In genomic region chr6:31928672-31928939, GRCh38 we compare ENCODE assay signal across 23 cellular contexts. TPM values are rescaled to one million over a fixed set of nuclear protein-coding genes. Genes with fewer than 3 reads are reported as not detected.
DNase-seq lines count a peak whose midpoint lies in the region; ATAC-seq and TF ChIP-seq lines count a peak whose summit lies in the region.
"Had no signal": no experiment of that assay in that cellular context is flagged by ENCODE, and none has a peak within 500 bp of the region (broad histone marks: within the 10 kb centered on the region; RNA-seq: fewer than 3 reads in every experiment).

No MANE protein-coding gene starts in this region.

- H3K4me1 ChIP-seq in right lobe of liver (peaks cover 0 to 31% (median 7%) of the 10 kb centered on the region in 4 donors), spleen (peaks cover 0 to 28% (median 0%) of the 10 kb centered on the region in 6 donors)
- H3K4me1 ChIP-seq: SJSA1 had no signal

- no peaks in the 10 kb centered on the region for H3K9me3 ChIP-seq in right lobe of liver
- no peaks in the 10 kb centered on the region for H3K9me3 ChIP-seq in spleen
- H3K9me3 ChIP-seq: MG63, SJSA1 had no signal

- TF ChIP-seq POLR2A in right lobe of liver (IDR thresholded peaks at IDR 0.05) (no peak), spleen (IDR thresholded peaks at IDR 0.05) (no peak)

- WGBS in right lobe of liver (ENCODE audit: insufficient coverage, low coverage, low lambda C conversion rate, missing lambda C conversion rate), result 61% methylated on average over 7 of the region's 9 CpGs
- WGBS in spleen, 5 donors, result 76 to 90% (median 88%) methylated on average over 8 to 9 of the region's 9 CpGs

- H3K27me3 ChIP-seq in right lobe of liver (no peaks in the 10 kb centered on the region), spleen (replicated peaks in 1 of 7) (no peaks in the 10 kb centered on the region)
- H3K27me3 ChIP-seq: MG63, SJSA1 had no signal

- H3K4me3 Mint-ChIP-seq in Calu3 (ENCODE audit: low read depth, unreplicated experiment), result no peak overlapping the region
- peak overlapping the region; percentile 90 for H3K4me3 Mint-ChIP-seq in dendritic cell treated with granulocyte-macrophage colony-stimulating factor and Interleukin-4, amounts not matched to agents 40 ng/mL and 50 ng/mL, for 4 days
- H3K4me3 Mint-ChIP-seq: CD4-positive, CD25-positive, alpha-beta regulatory T cell had no signal

- ATAC-seq in right lobe of liver, result peak in 1 of 4 donors; percentile 9
- ATAC-seq in activated CD4-positive, CD25-positive, alpha-beta regulatory T cell treated with anti-CD3 and anti-CD28 coated beads, Interleukin-2, amount 50 U/mL, for 24 hours, result no peak

- intact Hi-C loops in Calu3 (cut with micrococcal nuclease; ENCODE audit: unreplicated experiment), result no loop called here
- intact Hi-C loops in dendritic cell treated with granulocyte-macrophage colony-stimulating factor and Interleukin-4, amounts not matched to agents 40 ng/mL and 50 ng/mL, for 4 days (cut with micrococcal nuclease), result no loop called here
- intact Hi-C loops in right lobe of liver (cut with DNase I), result no loop called here
- intact Hi-C loops in spleen (cut with DNase I; ENCODE audit: low total_unique reads), result no loop called here

- peak overlapping the region; percentile 57 for H3K27ac Mint-ChIP-seq in Calu3 (ENCODE audit: unreplicated experiment)
- H3K27ac Mint-ChIP-seq in dendritic cell treated with granulocyte-macrophage colony-stimulating factor and Interleukin-4, amounts not matched to agents 40 ng/mL and 50 ng/mL, for 4 days, result peak overlapping the region; percentile 69
- H3K27ac Mint-ChIP-seq: CD4-positive, CD25-positive, alpha-beta regulatory T cell had no signal

- CTCF ChIA-PET in Calu3 (lab: Charles Lee), result interaction anchor here (0.6 kb wide), 1 partner anchor 268 kb away, joined by 3 read pairs; no protein-coding TSS in a partner anchor

- BruUV-seq in Calu3 (replicated peaks; lab: Mats Ljungman, UMichigan), result no TSS peak

- H3K27me3 Mint-ChIP-seq in Calu3 (ENCODE audit: unreplicated experiment), result peaks cover 9% of the 10 kb centered on the region
- peaks cover 7% of the 10 kb centered on the region for H3K27me3 Mint-ChIP-seq in dendritic cell treated with granulocyte-macrophage colony-stimulating factor and Interleukin-4, amounts not matched to agents 40 ng/mL and 50 ng/mL, for 4 days

- no peak for DNase-seq in Calu3
- DNase-seq in right lobe of liver, result no peak
- peak; percentile 20 for DNase-seq in spleen
- no peak for DNase-seq in NCI-H2081 (lab: John Stamatoyannopoulos, UW)
- DNase-seq in NCI-H146 (lab: John Stamatoyannopoulos, UW), result no peak
- no peak for DNase-seq in NOMO-1 treated with DMSO at 0.1 percent for 48 hours (lab: John Stamatoyannopoulos, UW; ENCODE audit: unreplicated experiment)
- DNase-seq: CD4-positive, CD25-positive, alpha-beta regulatory T cell; KG1; MG63; NCI-H1105 treated with DMSO at 0.1 percent for 48 hours; NCI-H1694; NCI-H2029 treated with DMSO at 0.1 percent for 48 hours; NCI-H2227 treated with DMSO at 0.1 percent for 48 hours; NCI-H526 treated with DMSO at 0.1 percent for 48 hours; Right ventricle myocardium superior; RPMI8226 had no signal

- no peaks in the 10 kb centered on the region for H3K9me3 Mint-ChIP-seq in Calu3 (ENCODE audit: low read depth, unreplicated experiment)
- H3K9me3 Mint-ChIP-seq in dendritic cell treated with granulocyte-macrophage colony-stimulating factor and Interleukin-4, amounts not matched to agents 40 ng/mL and 50 ng/mL, for 4 days, result no peaks in the 10 kb centered on the region
- H3K9me3 Mint-ChIP-seq: CD4-positive, CD25-positive, alpha-beta regulatory T cell had no signal

- H3K36me3 Mint-ChIP-seq in Calu3 (ENCODE audit: insufficient read depth, unreplicated experiment), result no peaks in the 10 kb centered on the region
- H3K36me3 Mint-ChIP-seq in dendritic cell treated with granulocyte-macrophage colony-stimulating factor and Interleukin-4, amounts not matched to agents 40 ng/mL and 50 ng/mL, for 4 days (ENCODE audit: low read depth), result peaks cover 33% of the 10 kb centered on the region
- H3K36me3 Mint-ChIP-seq: CD4-positive, CD25-positive, alpha-beta regulatory T cell had no signal

- no peak for TF ChIP-seq CTCF in Calu3 (IDR thresholded peaks at IDR 0.05; ENCODE audit: unreplicated experiment)
- TF ChIP-seq CTCF in right lobe of liver (IDR thresholded peaks at IDR 0.05), result no peak
- no peak for TF ChIP-seq CTCF in spleen (IDR thresholded peaks at IDR 0.05 in 8 of 11, conservative IDR thresholded peaks at IDR 0.05 in 3 of 11)

- H3K27ac ChIP-seq in right lobe of liver (peak overlapping the region; percentile 43 to 88 (median 86)), spleen (peak overlapping the region in 3 of 8 donors; percentile 29 to 79 (median 69))
- H3K27ac ChIP-seq: 22Rv1, SJSA1 had no signal

- peak overlapping the region; percentile 58 to 88 (median 78) for H3K4me3 ChIP-seq in right lobe of liver
- H3K4me3 ChIP-seq in spleen, result peak overlapping the region in 4 of 8 donors; percentile 17 to 62 (median 30)
- H3K4me3 ChIP-seq: MG63, SJSA1 had no signal

- H3K4me1 Mint-ChIP-seq in Calu3 (ENCODE audit: low read depth, unreplicated experiment), result peaks cover 8% of the 10 kb centered on the region
- peaks cover 48% of the 10 kb centered on the region for H3K4me1 Mint-ChIP-seq in dendritic cell treated with granulocyte-macrophage colony-stimulating factor and Interleukin-4, amounts not matched to agents 40 ng/mL and 50 ng/mL, for 4 days (ENCODE audit: low read depth)

- H3K36me3 ChIP-seq in right lobe of liver, result peaks cover 0 to 3% (median 2%) of the 10 kb centered on the region in 4 donors
- H3K36me3 ChIP-seq in spleen, result peaks cover 0 to 1% (median 0%) of the 10 kb centered on the region in 6 donors
- H3K36me3 ChIP-seq: MG63, SJSA1 had no signal

RNA-seq across cellular contexts. Expression of gene C2, which starts 1.1 kb away (rescaled TPM):
- total RNA-seq in Calu3 (2022) (5.0 and 6.3 TPM in 2 replicates), right lobe of liver (100 to 1,000 TPM; 309 to 739 (median 533) TPM), spleen (100 to 1,000 TPM in 2 of 7 donors, 10 to 100 TPM in 5; 62.5 to 173 (median 83.2) TPM)
- polyA plus RNA-seq in spleen, result 10 to 100 TPM; 17.2 to 28.4 (median 25.4) TPM

RNA-seq across cellular contexts. Expression of gene CFB, which starts 17.3 kb away (rescaled TPM):
- total RNA-seq in Calu3 (2022) (944 and 1,205 TPM in 2 replicates), right lobe of liver (1,000 to 10,000 TPM; 1,939 to 4,112 (median 3,131) TPM), spleen (10 to 100 TPM in 6 of 7 donors, 1 to 10 TPM in 1; 5.4 to 35.8 (median 20.1) TPM)
- polyA plus RNA-seq in spleen, result 10 to 100 TPM; 24.1 to 31.2 (median 24.3) TPM
- total RNA-seq: G401, HT1080, NCI-H460 had no signal

RNA-seq across cellular contexts. Expression of gene ZBTB12, which starts 26.7 kb away (rescaled TPM):
- total RNA-seq in Calu3 (2022) (22.6 and 28.1 TPM in 2 replicates), right lobe of liver (under 1 TPM in 5 of 6 experiments, not detected in 1; 0.25 to 0.82 (median 0.51) TPM), spleen (1 to 10 TPM; 1.3 to 4.6 (median 4.2) TPM)
- polyA plus RNA-seq in spleen, result 1 to 10 TPM; 1.5 to 4.3 (median 2.4) TPM
- polyA plus RNA-seq: CD4-positive, CD25-positive, alpha-beta regulatory T cell had no signal

RNA-seq across cellular contexts. Expression of gene NELFE, which starts 30.2 kb away (rescaled TPM):
- 141 and 157 TPM in 2 replicates for total RNA-seq in Calu3 (2022)
- 10 to 100 TPM in 5 of 6 experiments, 1 to 10 TPM in 1; 9.3 to 33.8 (median 18.3) TPM for total RNA-seq in right lobe of liver
- 10 to 100 TPM; 37.4 to 50.7 (median 44.8) TPM for total RNA-seq in spleen
- polyA plus RNA-seq in spleen, result 10 to 100 TPM; 35.0 to 47.1 (median 45.3) TPM

RNA-seq across cellular contexts. Expression of gene SKIC2, which starts 30.4 kb away (rescaled TPM):
- total RNA-seq in Calu3 (2022) (182 and 201 TPM in 2 replicates), right lobe of liver (10 to 100 TPM; 26.3 to 73.1 (median 47.1) TPM), spleen (100 to 1,000 TPM in 1 of 7 donors, 10 to 100 TPM in 6; 52.1 to 102 (median 75.7) TPM)
- polyA plus RNA-seq in spleen, result 100 to 1,000 TPM in 2 of 3 donors, 10 to 100 TPM in 1; 61.8 to 107 (median 102) TPM

Comparison
In these comparisons a context has a peak if more than half of its experiments do, and no peak if none do; other contexts are left out.
1. RNA of gene CFB, which starts 17.3 kb away (total RNA-seq): 1,939 to 4,112 TPM in right lobe of liver and 944 to 1,205 TPM in Calu3; 5.4 to 35.8 TPM in spleen; every median in the first group is over 10 times any median in the second.